Comparison of ENCODE assay signal across 10 cellular contexts in genomic region chr14:66395300-66395699, GRCh38.
DNase-seq lines count a peak whose midpoint lies in the region; ATAC-seq and TF ChIP-seq lines count a peak whose summit lies in the region.
"Had no signal": no experiment of that assay in that cellular context is flagged by ENCODE, and none has a peak within 500 bp of the region (broad histone marks: within the 10 kb centered on the region; RNA-seq: fewer than 3 reads in every experiment).

No MANE protein-coding gene starts in this region.

- TF ChIP-seq CTCF in GM13976 (IDR thresholded peaks at IDR 0.05; ENCODE audit: borderline replicate concordance, control extremely low read depth, extremely low read depth, insufficient read depth, missing control alignments) (no peak), LNCaP clone FGC (IDR thresholded peaks at IDR 0.05; ENCODE audit: control insufficient read depth, extremely low read depth, insufficient read depth) (peak; percentile 30), stomach (IDR thresholded peaks at IDR 0.05) (no peak), ascending aorta (IDR thresholded peaks at IDR 0.05) (no peak)

- no peaks in the 10 kb centered on the region for H3K36me3 Mint-ChIP-seq in activated naive CD4-positive, alpha-beta T cell treated with anti-CD3 and anti-CD28 coated beads, Interleukin-2, amount 50 U/mL, for 72 hours
- H3K36me3 Mint-ChIP-seq: stimulated activated memory B cell treated with anti-CD40 and anti-IgM and Interleukin-4, amounts not matched to agents 10 μg/mL and 1 μg/mL and 100 μg/mL, for 72 hours had no signal

- 22 to 28% (median 27%) methylated on average over 1 of the region's 1 CpG for WGBS in stomach, 5 donors

- H3K27me3 ChIP-seq in stomach: no peaks in the 10 kb centered on the region
- H3K27me3 ChIP-seq in ascending aorta: no peaks in the 10 kb centered on the region
- H3K27me3 ChIP-seq: right lobe of liver had no signal

- intact Hi-C loops in stomach (cut with DNase I; ENCODE audit: low total_unique reads): no loop called here
- intact Hi-C loops in ascending aorta (cut with DNase I): no loop called here

- H3K4me1 ChIP-seq in stomach: no peaks in the 10 kb centered on the region
- no peaks in the 10 kb centered on the region for H3K4me1 ChIP-seq in ascending aorta

- no peak overlapping the region for H3K27ac Mint-ChIP-seq in activated naive CD4-positive, alpha-beta T cell treated with anti-CD3 and anti-CD28 coated beads, Interleukin-2, amount 50 U/mL, for 72 hours
- H3K27ac Mint-ChIP-seq: stimulated activated memory B cell treated with anti-CD40 and anti-IgM and Interleukin-4, amounts not matched to agents 10 μg/mL and 1 μg/mL and 100 μg/mL, for 72 hours had no signal

- H3K9me3 Mint-ChIP-seq in activated naive CD4-positive, alpha-beta T cell treated with anti-CD3 and anti-CD28 coated beads, Interleukin-2, amount 50 U/mL, for 72 hours: no peaks in the 10 kb centered on the region
- H3K9me3 Mint-ChIP-seq: stimulated activated memory B cell treated with anti-CD40 and anti-IgM and Interleukin-4, amounts not matched to agents 10 μg/mL and 1 μg/mL and 100 μg/mL, for 72 hours had no signal

- peak; percentile 1 for DNase-seq in A172 (ENCODE audit: low spot score)
- DNase-seq in GM13976 (ENCODE audit: low spot score): peak; percentile 6
- DNase-seq in LNCaP clone FGC (ENCODE audit: low read depth): peak; percentile 8
- DNase-seq in activated naive CD4-positive, alpha-beta T cell treated with anti-CD3 and anti-CD28 coated beads, Interleukin-2, amount 50 U/mL, for 72 hours (ENCODE audit: low spot score in 2 of 2): peak in 1 of 2 donors; percentile 20
- DNase-seq in stomach: no peak
- no peak for DNase-seq in ascending aorta (ENCODE audit: low spot score in 2 of 2)
- DNase-seq in NCI-H1436 treated with DMSO at 0.1 percent for 48 hours (lab: John Stamatoyannopoulos, UW): no peak
- DNase-seq in activated CD4-positive, alpha-beta T cell treated with anti-CD3 and anti-CD28 coated beads for 1 hour: no peak
- DNase-seq: right lobe of liver had no signal

- no peak for TF ChIP-seq EP300 in stomach (IDR thresholded peaks at IDR 0.05)

- no peak overlapping the region for H3K27ac ChIP-seq in stomach
- no peak overlapping the region for H3K27ac ChIP-seq in ascending aorta
- H3K27ac ChIP-seq: right lobe of liver had no signal

- H3K36me3 ChIP-seq in stomach (no peaks in the 10 kb centered on the region), ascending aorta (no peaks in the 10 kb centered on the region)
- H3K36me3 ChIP-seq: right lobe of liver had no signal

- TF ChIP-seq POLR2A in stomach (IDR thresholded peaks at IDR 0.05): no peak

- ATAC-seq in activated naive CD4-positive, alpha-beta T cell treated with anti-CD3 and anti-CD28 coated beads, Interleukin-2, amount 50 U/mL, for 72 hours: peak; percentile 36 to 87
- ATAC-seq: stimulated activated memory B cell treated with anti-CD40 and anti-IgM and Interleukin-4, amounts not matched to agents 10 μg/mL and 1 μg/mL and 100 μg/mL, for 72 hours had no signal

- in situ Hi-C loops in GM13976 (cut with MboI; ENCODE audit: low sequenced_read_pairs, unreplicated experiment): no loop called here

- H3K4me3 ChIP-seq in LNCaP clone FGC (ENCODE audit: low read depth, low read length) (no peak overlapping the region), stomach (no peak overlapping the region), ascending aorta (no peak overlapping the region)
- H3K4me3 ChIP-seq: right lobe of liver had no signal

- H3K9me3 ChIP-seq in stomach (no peaks in the 10 kb centered on the region), ascending aorta (no peaks in the 10 kb centered on the region)
- H3K9me3 ChIP-seq: right lobe of liver had no signal

Comparison
In these comparisons a context has a peak if more than half of its experiments do, and no peak if none do; other contexts are left out.
1. DNase-seq: peak in A172 (single experiment), GM13976 (single experiment) and LNCaP clone FGC (single experiment); none in stomach (single experiment), ascending aorta (0 of 2), NCI-H1436 treated with DMSO at 0.1 percent for 48 hours (single experiment) and activated CD4-positive, alpha-beta T cell treated with anti-CD3 and anti-CD28 coated beads for 1 hour (single experiment).